In the genomic region with DNA sequence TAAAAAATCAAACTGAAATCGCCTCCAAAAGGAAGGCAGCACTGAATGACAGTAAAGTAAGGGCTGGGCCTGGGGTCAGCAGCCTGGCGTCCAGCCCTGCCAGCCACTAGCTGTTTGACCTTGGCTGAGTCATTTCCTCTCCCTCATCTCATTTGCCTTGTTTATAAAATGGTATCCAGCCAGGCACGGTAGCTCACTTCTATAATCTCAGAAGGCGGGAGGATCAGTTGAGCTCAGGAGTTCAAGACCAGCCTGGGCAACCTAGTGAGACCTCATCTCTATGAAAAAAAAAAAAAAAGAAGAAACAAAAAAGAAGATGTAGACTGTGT, we compare ENCODE assay signal across 1 cellular context.
TF ChIP-seq lines count a peak whose summit lies in the region.

No MANE protein-coding gene starts in this region.

TF ChIP-seq in GM23338, 12 proteins besides CTCF, POLR2A, EP300 and RAD21 (continued from another document):
- TF ChIP-seq ETS1 (IDR thresholded peaks at IDR 0.05), result no peak
